In genomic region chr11:120208777-120209176, GRCh38 we compare ENCODE assay signal across 10 cellular contexts. TPM values are rescaled to one million over a fixed set of nuclear protein-coding genes. Genes with fewer than 3 reads are reported as not detected.
DNase-seq lines count a peak whose midpoint lies in the region; ATAC-seq and TF ChIP-seq lines count a peak whose summit lies in the region.
"Had no signal": no experiment of that assay in that cellular context is flagged by ENCODE, and none has a peak within 500 bp of the region (broad histone marks: within the 10 kb centered on the region; RNA-seq: fewer than 3 reads in every experiment).

No MANE protein-coding gene starts in this region.

- intact Hi-C loops in right lobe of liver (cut with DNase I) = no loop called here

- TF ChIP-seq CTCF in brain (conservative IDR thresholded peaks at IDR 0.05) (no peak), right lobe of liver (IDR thresholded peaks at IDR 0.05) (no peak)

- peaks cover 0 to 49% (median 18%) of the 10 kb centered on the region in 4 donors for H3K4me1 ChIP-seq in right lobe of liver

- no peaks in the 10 kb centered on the region for H3K9me3 ChIP-seq in right lobe of liver
- H3K9me3 ChIP-seq: BLaER1 had no signal

- peaks cover 74% of the 10 kb centered on the region for H3K4me1 Mint-ChIP-seq in brain

- H3K27me3 ChIP-seq in right lobe of liver = no peaks in the 10 kb centered on the region
- H3K27me3 ChIP-seq: BLaER1 had no signal

- in situ Hi-C loops in KBM-7 (cut with MboI; ENCODE audit: low pct_unique_long_range_greater_than_20kb, low sequenced_read_pairs) = no loop called here

- peaks cover 14% of the 10 kb centered on the region for H3K27me3 Mint-ChIP-seq in brain

- peak in 1 of 4 donors; percentile 31 for ATAC-seq in right lobe of liver
- ATAC-seq in GM21723 (IDR thresholded peaks at IDR 0.05; ENCODE audit: unreplicated experiment) = no peak
- no peak for ATAC-seq in GM18505 (IDR thresholded peaks at IDR 0.05; ENCODE audit: unreplicated experiment)

- H3K9me3 Mint-ChIP-seq in brain = peaks cover 0 to 3% (median 0%) of the 10 kb centered on the region in 5 experiments

- H3K27ac ChIP-seq in right lobe of liver = peak overlapping the region in 2 of 3 donors; percentile 22 to 64
- no peak overlapping the region for H3K27ac ChIP-seq in caudate nucleus (ENCODE audit: low read depth, low read length)
- H3K27ac ChIP-seq: BLaER1 had no signal

- peak overlapping the region in 3 of 5 experiments; percentile 41 to 65 (median 52) for H3K27ac Mint-ChIP-seq in brain

- peak overlapping the region; percentile 2 to 76 (median 28) for H3K4me3 Mint-ChIP-seq in brain

- DNase-seq in 8988T (peak; percentile 91), KBM-7 (peak; percentile 76), right lobe of liver (no peak), foreskin melanocyte (no peak), caudate nucleus (lab: John Stamatoyannopoulos, UW) (no peak)
- DNase-seq: NCI-H2107 had no signal

- no peak for TF ChIP-seq POLR2A in right lobe of liver (IDR thresholded peaks at IDR 0.05)
- TF ChIP-seq POLR2A in GM18505 (IDR thresholded peaks at IDR 0.05; ENCODE audit: borderline replicate concordance, extremely low read depth, insufficient read depth, insufficient read length) = no peak

- H3K36me3 Mint-ChIP-seq in brain = no peaks in the 10 kb centered on the region

- no peak overlapping the region for H3K4me3 ChIP-seq in right lobe of liver
- H3K4me3 ChIP-seq: BLaER1 had no signal

- WGBS in right lobe of liver (ENCODE audit: insufficient coverage, low coverage, low lambda C conversion rate, missing lambda C conversion rate) = 57% methylated on average over 1 of the region's 6 CpGs

- no peaks in the 10 kb centered on the region for H3K36me3 ChIP-seq in right lobe of liver
- H3K36me3 ChIP-seq: BLaER1 had no signal

RNA-seq across cellular contexts. Expression of gene OAF, which starts 2.1 kb away (rescaled TPM):
- polyA plus RNA-seq in brain (ENCODE audit: insufficient read depth, low read depth, low replicate concordance) = 13.7 TPM
- 100 to 1,000 TPM; 199 to 271 (median 220) TPM for total RNA-seq in right lobe of liver

RNA-seq across cellular contexts. Expression of gene POU2F3, which starts 31.2 kb away (rescaled TPM):
- polyA plus RNA-seq in brain (ENCODE audit: insufficient read depth, low read depth, low replicate concordance) = 0.58 TPM
- not detected for total RNA-seq in right lobe of liver

Comparison
In these comparisons a context has a peak if more than half of its experiments do, and no peak if none do; other contexts are left out.
1. DNase-seq: peak in 8988T (single experiment) and KBM-7 (single experiment); none in right lobe of liver (0 of 3), foreskin melanocyte (single experiment) and caudate nucleus (0 of 61).